ENCODE assay signal across 8 cellular contexts in the genomic region with DNA sequence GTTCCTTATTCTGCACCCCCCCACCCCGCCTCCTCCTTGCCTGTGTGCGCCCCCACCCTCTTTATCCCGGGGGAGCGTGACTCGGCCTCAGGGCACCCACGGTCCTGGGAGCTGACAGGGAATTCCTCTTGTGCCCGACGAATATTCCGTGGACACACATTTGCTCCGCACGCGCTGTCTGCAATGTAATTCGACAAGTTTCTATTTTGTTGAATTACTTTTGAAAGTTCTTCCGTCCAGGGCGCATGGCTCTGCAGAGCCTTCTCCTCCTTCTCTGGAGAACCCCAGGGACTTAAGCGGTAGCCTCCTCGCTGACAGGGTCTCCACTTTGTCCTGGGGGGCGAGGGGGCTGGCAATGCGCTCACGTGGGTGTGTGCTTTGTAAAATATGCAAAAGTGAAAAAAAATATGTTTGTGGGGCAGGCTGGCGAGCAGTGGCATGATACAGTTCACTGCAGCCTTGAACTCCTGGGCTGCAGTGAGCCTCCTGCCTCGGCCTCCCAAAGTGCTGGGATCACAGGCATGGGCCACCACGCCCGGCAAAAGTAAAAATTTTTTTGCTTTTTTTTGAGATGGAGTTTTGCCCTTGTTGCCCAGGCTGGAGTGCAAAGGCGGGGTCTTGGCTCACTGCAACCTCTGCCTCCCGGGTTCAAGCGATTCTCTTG. TPM values are rescaled to one million over a fixed set of nuclear protein-coding genes. Genes with fewer than 3 reads are reported as not detected.
DNase-seq lines count a peak whose midpoint lies in the region; ATAC-seq and TF ChIP-seq lines count a peak whose summit lies in the region.

No MANE protein-coding gene starts in this region.

- H3K9me1 ChIP-seq in IMR-90 (ENCODE audit: insufficient read depth, low read length) = peaks cover 3% of the 10 kb centered on the region

- no peak overlapping the region for H2BK20ac ChIP-seq in IMR-90 (ENCODE audit: low read depth, low read length)

- H2AK9ac ChIP-seq in IMR-90 (replicated peaks; ENCODE audit: low read depth, low read length, poor library complexity) = peak overlapping the region; percentile 79

- BruUV-seq in IMR-90 (replicated peaks; lab: Mats Ljungman, UMichigan) = no TSS peak

- CTCF ChIA-PET in AG04449 (lab: Yijun Ruan, JAX) = interaction anchor here (1.3 to 3.0 kb wide), 3 partner anchors 19 to 319 kb away, joined by 8 to 15 read pairs (median 11); a partner anchor contains a TSS
- CTCF ChIA-PET in IMR-90 (lab: Yijun Ruan, JAX) = interaction anchor here (1.2 kb wide), 1 partner anchor 19 kb away, joined by 5 read pairs; no protein-coding TSS in a partner anchor

- H3K4me1 ChIP-seq in IMR-90 (ENCODE audit: control insufficient read depth, insufficient read depth, low read length) (peaks cover 10% of the 10 kb centered on the region), muscle layer of colon (ENCODE audit: insufficient read depth, low read length) (peaks cover 19% of the 10 kb centered on the region)

- dilution Hi-C loops in IMR-90 (cut with HindIII; ENCODE audit: low sequenced_read_pairs, unreplicated experiment) = no loop called here

- in situ Hi-C loops in IMR-90 (cut with MboI; ENCODE audit: low sequenced_read_pairs) = no loop called here

- H3K27ac ChIP-seq in IMR-90 (ENCODE audit: insufficient read depth, low read length) (peak overlapping the region; percentile 56), caudate nucleus (ENCODE audit: low read depth, low read length) (peak overlapping the region; percentile 89), muscle layer of colon (ENCODE audit: low read depth, low read length) (peak overlapping the region; percentile 64)

- peaks cover 11% of the 10 kb centered on the region for H3K27me3 ChIP-seq in IMR-90 (ENCODE audit: control insufficient read depth, insufficient read depth, low read length)
- H3K27me3 ChIP-seq in muscle layer of colon (ENCODE audit: control insufficient read depth in 1 of 2, insufficient read depth in 2 of 2, low read length in 2 of 2) = no peaks in the 10 kb centered on the region

- peak overlapping the region; percentile 59 for H3K4me3 ChIP-seq in AG04449 (ENCODE audit: low read depth, low read length)
- peak overlapping the region; percentile 46 for H3K4me3 ChIP-seq in IMR-90 (ENCODE audit: insufficient read depth, low read depth, low read length)
- peak overlapping the region; percentile 41 to 69 for H3K4me3 ChIP-seq in muscle layer of colon (ENCODE audit: low read depth in 1 of 2, low read length in 2 of 2)

- H2BK15ac ChIP-seq in IMR-90 (ENCODE audit: low read depth, low read length) = no peak overlapping the region; the same call in 2 of the 3 replicates

- peaks cover 32% of the 10 kb centered on the region for H4K20me1 ChIP-seq in IMR-90 (ENCODE audit: insufficient read depth, low read length)

- peak overlapping the region; percentile 83 for H2AFZ ChIP-seq in IMR-90 (replicated peaks; ENCODE audit: low read length, poor library complexity)

- 0 out of 2 replicates have a peak overlapping the region, but pooled peaks have one; percentile 20 for H3K14ac ChIP-seq in IMR-90 (replicated peaks; ENCODE audit: low read depth, low read length)

- peaks cover 0 to 31% of the 10 kb centered on the region in 2 experiments; a peak in 2 of 4 replicates for H3K79me1 ChIP-seq in IMR-90 (ENCODE audit: low read depth in 1 of 2, low read length in 2 of 2)

- peak overlapping the region; percentile 54 for H3K9ac ChIP-seq in IMR-90 (ENCODE audit: low read depth, low read length)
- no peak overlapping the region for H3K9ac ChIP-seq in muscle layer of colon (ENCODE audit: low read length)

- TF ChIP-seq RAD21 in IMR-90 (IDR thresholded peaks at IDR 0.05; ENCODE audit: low read length) = no peak

- POLR2A ChIA-PET in AG04449 (lab: Yijun Ruan, JAX) = interaction anchor here (1.5 kb wide), 1 partner anchor 34 kb away, joined by 3 read pairs; no protein-coding TSS in a partner anchor
- POLR2A ChIA-PET in IMR-90 (lab: Charles Lee; ENCODE audit: unreplicated experiment) = no interaction called here

- peak overlapping the region; percentile 92 for H3K4me2 ChIP-seq in IMR-90 (ENCODE audit: low read depth, low read length)

- WGBS in IMR-90 (ENCODE audit: extremely low coverage in 2 of 2, insufficient read length in 1 of 2), 2 experiments = 56% methylated on average over 9 of the region's 27 CpGs; no CpG with 5 or more reads in 1 of the 2 experiments

- DNase-seq in AG04449 (ENCODE audit: low read depth, low spot score) (no peak), IMR-90 (peak; percentile 36), caudate nucleus (lab: John Stamatoyannopoulos, UW) (no peak), KG1 (lab: John Stamatoyannopoulos, UW) (no peak)
- no peak for DNase-seq in stimulated activated CD4-positive, alpha-beta T cell treated with anti-CD3 and anti-CD28 coated beads, Interleukin-15, amount 100 ng/mL, for 24 hours

- TF ChIP-seq POLR2A in IMR-90 (IDR thresholded peaks at IDR 0.05; ENCODE audit: low read depth, low read length) = no peak

- H2BK5ac ChIP-seq in IMR-90 (ENCODE audit: low read depth, low read length, poor library complexity, severe bottlenecking) = no peak overlapping the region

- no peak overlapping the region for H2BK120ac ChIP-seq in IMR-90 (ENCODE audit: low read depth, low read length)

- H3K9me3 ChIP-seq in IMR-90 (ENCODE audit: control insufficient read depth, insufficient read depth, low read length) (no peaks in the 10 kb centered on the region), muscle layer of colon (ENCODE audit: low read length) (no peaks in the 10 kb centered on the region)

- no peaks in the 10 kb centered on the region; the same call in 1 of the 2 replicates for H3K36me3 ChIP-seq in IMR-90 (ENCODE audit: control insufficient read depth, insufficient read depth, low read length)
- no peaks in the 10 kb centered on the region for H3K36me3 ChIP-seq in muscle layer of colon (ENCODE audit: insufficient read depth, low read length)

- intact Hi-C loops in IMR-90 (cut with micrococcal nuclease) = no loop called here

- TF ChIP-seq CTCF in AG04449 (IDR thresholded peaks at IDR 0.05; ENCODE audit: insufficient read depth, low read length, missing control alignments) (no peak), IMR-90 (conservative IDR thresholded peaks at IDR 0.05; ENCODE audit: low read depth, low read length) (no peak)

- H4K8ac ChIP-seq in IMR-90 (ENCODE audit: low read depth in 2 of 2, low read length in 2 of 2) = peak overlapping the region; percentile 48 to 79

- H3K18ac ChIP-seq in IMR-90 (ENCODE audit: low read depth, low read length) = peak overlapping the region; percentile 22; the same call in 1 of the 2 replicates

- peak overlapping the region; percentile 11; the same call in 1 of the 2 replicates for H4K5ac ChIP-seq in IMR-90 (ENCODE audit: low read depth, low read length)

- H4K91ac ChIP-seq in IMR-90 (ENCODE audit: insufficient read depth, low read depth, low read length) = peak overlapping the region; percentile 10; the same call in 1 of the 2 replicates

- H3K56ac ChIP-seq in IMR-90 (ENCODE audit: extremely low read depth, insufficient read depth, low read length) = no peak overlapping the region; the same call in 1 of the 2 replicates

- ATAC-seq in IMR-90 (ENCODE audit: low read depth) = no peak; the same call in 1 of the 2 replicates
- ATAC-seq in HG03354 (IDR thresholded peaks at IDR 0.05; ENCODE audit: poor library complexity, severe bottlenecking, unreplicated experiment) = no peak
- ATAC-seq in HG03342 (IDR thresholded peaks at IDR 0.05; ENCODE audit: unreplicated experiment) = no peak

- H3K4ac ChIP-seq in IMR-90 (ENCODE audit: low read depth, low read length) = peak overlapping the region; percentile 46; the same call in 1 of the 2 replicates

- H2AK5ac ChIP-seq in IMR-90 (ENCODE audit: low read depth, low read length) = 0 out of 2 replicates have a peak overlapping the region, but pooled peaks have one; percentile 11

- H3K23ac ChIP-seq in IMR-90 (ENCODE audit: low read depth, low read length) = peak overlapping the region; percentile 13; the same call in 1 of the 2 replicates

TF ChIP-seq in IMR-90, 13 proteins besides CTCF, POLR2A, EP300 and RAD21:
- no peak for TF ChIP-seq RFX5 (IDR thresholded peaks at IDR 0.05; ENCODE audit: low read depth, low read length)
- TF ChIP-seq CHD1 (IDR thresholded peaks at IDR 0.05; ENCODE audit: low read depth, low read length) = no peak
- no peak for TF ChIP-seq MAZ (IDR thresholded peaks at IDR 0.05; ENCODE audit: borderline replicate concordance, low read depth, low read length)
- TF ChIP-seq, protein P1, sequence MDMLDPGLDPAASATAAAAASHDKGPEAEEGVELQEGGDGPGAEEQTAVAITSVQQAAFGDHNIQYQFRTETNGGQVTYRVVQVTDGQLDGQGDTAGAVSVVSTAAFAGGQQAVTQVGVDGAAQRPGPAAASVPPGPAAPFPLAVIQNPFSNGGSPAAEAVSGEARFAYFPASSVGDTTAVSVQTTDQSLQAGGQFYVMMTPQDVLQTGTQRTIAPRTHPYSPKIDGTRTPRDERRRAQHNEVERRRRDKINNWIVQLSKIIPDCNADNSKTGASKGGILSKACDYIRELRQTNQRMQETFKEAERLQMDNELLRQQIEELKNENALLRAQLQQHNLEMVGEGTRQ (IDR thresholded peaks at IDR 0.05; ENCODE audit: low read depth, low read length) = no peak
- no peak for TF ChIP-seq SMC3 (IDR thresholded peaks at IDR 0.05; ENCODE audit: low read depth, low read length)
- no peak for TF ChIP-seq ELK1 (IDR thresholded peaks at IDR 0.05; ENCODE audit: borderline replicate concordance, low read depth, low read length)

RNA-seq across cellular contexts. Expression of gene PDIA6, which starts 0.6 kb away (rescaled TPM):
- 204 and 384 TPM in 2 replicates for total RNA-seq in IMR-90 (2012; rRNA removed)
- polyA plus RNA-seq in IMR-90 (2012; rRNA removed) = 317 and 349 TPM in 2 replicates
- polyA plus RNA-seq in IMR-90 (2012; cell fraction: cytosol; rRNA removed) = 120 and 217 TPM in 2 replicates
- 31.1 and 123 TPM in 2 replicates for polyA plus RNA-seq in IMR-90 (2012; cell fraction: nucleus; rRNA removed; ENCODE audit: low replicate concordance)
